In genomic region chr16:65372171-65372570, GRCh38 we compare ENCODE assay signal across 21 cellular contexts.
"Had no signal": no experiment of that assay in that cellular context is flagged by ENCODE, and none has a peak within 500 bp of the region (broad histone marks: within the 10 kb centered on the region; RNA-seq: fewer than 3 reads in every experiment).

No MANE protein-coding gene starts in this region.

- DNase-seq: activated CD4-positive, alpha-beta T cell treated with anti-CD3 and anti-CD28 coated beads for 48 hours; activated CD8-positive, alpha-beta memory T cell treated with anti-CD3 and anti-CD28 coated beads, Interleukin-2, amount 50 U/mL, for 4 hours; activated CD8-positive, alpha-beta T cell treated with anti-CD3 and anti-CD28 coated beads, Interleukin-2, amount 10 ng/mL, durations not matched to agents 7 days and 5 days; activated naive CD8-positive, alpha-beta T cell treated with anti-CD3 and anti-CD28 coated beads for 36 hours; activated T-cell treated with anti-CD3 and anti-CD28 coated beads, Interleukin-2, amount 50 U/mL, for 48 hours; amygdala; cerebellar nuclear complex; effector memory CD4-positive, alpha-beta T cell; gastrocnemius medialis; heart right ventricle; left cardiac atrium; lower lobe of right lung; nephron progenitor cell; ovary; sigmoid colon; spleen; stimulated activated naive CD8-positive, alpha-beta T cell treated with anti-CD3 and anti-CD28 coated beads, Interleukin-15, amount 100 ng/mL, for 72 hours had no signal

- H3K36me3 ChIP-seq: gastrocnemius medialis, heart right ventricle, lower lobe of right lung, ovary, sigmoid colon, spleen had no signal

- H3K36me3 Mint-ChIP-seq: activated naive CD8-positive, alpha-beta T cell treated with anti-CD3 and anti-CD28 coated beads for 36 hours; brain; mesothelial cell of epicardium; type B pancreatic cell had no signal

- H3K4me3 ChIP-seq: gastrocnemius medialis, heart right ventricle, lower lobe of right lung, ovary, sigmoid colon, spleen had no signal

- H3K9me3 ChIP-seq: gastrocnemius medialis, heart right ventricle, lower lobe of right lung, ovary, sigmoid colon had no signal

- H3K27ac Mint-ChIP-seq: activated CD8-positive, alpha-beta T cell treated with anti-CD3 and anti-CD28 coated beads, Interleukin-2, amount 10 ng/mL, durations not matched to agents 7 days and 5 days; activated naive CD8-positive, alpha-beta T cell treated with anti-CD3 and anti-CD28 coated beads for 36 hours; dendritic cell treated with granulocyte-macrophage colony-stimulating factor and Interleukin-4, amounts not matched to agents 40 ng/mL and 50 ng/mL, for 4 days; stimulated activated naive CD8-positive, alpha-beta T cell treated with anti-CD3 and anti-CD28 coated beads, Interleukin-15, amount 100 ng/mL, for 72 hours; type B pancreatic cell had no signal

- H3K27me3 Mint-ChIP-seq: activated naive CD8-positive, alpha-beta T cell treated with anti-CD3 and anti-CD28 coated beads for 36 hours; brain; dendritic cell treated with granulocyte-macrophage colony-stimulating factor and Interleukin-4, amounts not matched to agents 40 ng/mL and 50 ng/mL, for 4 days; stimulated activated naive CD8-positive, alpha-beta T cell treated with anti-CD3 and anti-CD28 coated beads, Interleukin-15, amount 100 ng/mL, for 72 hours had no signal

- H3K4me1 ChIP-seq: gastrocnemius medialis, sigmoid colon had no signal

- H3K9me3 Mint-ChIP-seq: dendritic cell treated with granulocyte-macrophage colony-stimulating factor and Interleukin-4, amounts not matched to agents 40 ng/mL and 50 ng/mL, for 4 days; type B pancreatic cell had no signal

- H3K4me3 Mint-ChIP-seq: activated CD8-positive, alpha-beta T cell treated with anti-CD3 and anti-CD28 coated beads, Interleukin-2, amount 10 ng/mL, durations not matched to agents 7 days and 5 days; activated naive CD8-positive, alpha-beta T cell treated with anti-CD3 and anti-CD28 coated beads for 36 hours; brain; dendritic cell treated with granulocyte-macrophage colony-stimulating factor and Interleukin-4, amounts not matched to agents 40 ng/mL and 50 ng/mL, for 4 days; mesothelial cell of epicardium; nephron progenitor cell; stimulated activated naive CD8-positive, alpha-beta T cell treated with anti-CD3 and anti-CD28 coated beads, Interleukin-15, amount 100 ng/mL, for 72 hours; type B pancreatic cell had no signal

- H3K4me1 Mint-ChIP-seq: activated naive CD8-positive, alpha-beta T cell treated with anti-CD3 and anti-CD28 coated beads for 36 hours; stimulated activated naive CD8-positive, alpha-beta T cell treated with anti-CD3 and anti-CD28 coated beads, Interleukin-15, amount 100 ng/mL, for 72 hours had no signal

- H3K27ac ChIP-seq: gastrocnemius medialis, heart right ventricle, lower lobe of right lung, ovary, sigmoid colon had no signal

- H3K27me3 ChIP-seq: gastrocnemius medialis, heart right ventricle, ovary, sigmoid colon, spleen had no signal

- ATAC-seq: activated CD8-positive, alpha-beta T cell treated with anti-CD3 and anti-CD28 coated beads, Interleukin-2, amount 10 ng/mL, durations not matched to agents 7 days and 5 days; gastrocnemius medialis; heart right ventricle; stimulated activated naive CD8-positive, alpha-beta T cell treated with anti-CD3 and anti-CD28 coated beads, Interleukin-15, amount 100 ng/mL, for 72 hours had no signal
